In the genomic region with DNA sequence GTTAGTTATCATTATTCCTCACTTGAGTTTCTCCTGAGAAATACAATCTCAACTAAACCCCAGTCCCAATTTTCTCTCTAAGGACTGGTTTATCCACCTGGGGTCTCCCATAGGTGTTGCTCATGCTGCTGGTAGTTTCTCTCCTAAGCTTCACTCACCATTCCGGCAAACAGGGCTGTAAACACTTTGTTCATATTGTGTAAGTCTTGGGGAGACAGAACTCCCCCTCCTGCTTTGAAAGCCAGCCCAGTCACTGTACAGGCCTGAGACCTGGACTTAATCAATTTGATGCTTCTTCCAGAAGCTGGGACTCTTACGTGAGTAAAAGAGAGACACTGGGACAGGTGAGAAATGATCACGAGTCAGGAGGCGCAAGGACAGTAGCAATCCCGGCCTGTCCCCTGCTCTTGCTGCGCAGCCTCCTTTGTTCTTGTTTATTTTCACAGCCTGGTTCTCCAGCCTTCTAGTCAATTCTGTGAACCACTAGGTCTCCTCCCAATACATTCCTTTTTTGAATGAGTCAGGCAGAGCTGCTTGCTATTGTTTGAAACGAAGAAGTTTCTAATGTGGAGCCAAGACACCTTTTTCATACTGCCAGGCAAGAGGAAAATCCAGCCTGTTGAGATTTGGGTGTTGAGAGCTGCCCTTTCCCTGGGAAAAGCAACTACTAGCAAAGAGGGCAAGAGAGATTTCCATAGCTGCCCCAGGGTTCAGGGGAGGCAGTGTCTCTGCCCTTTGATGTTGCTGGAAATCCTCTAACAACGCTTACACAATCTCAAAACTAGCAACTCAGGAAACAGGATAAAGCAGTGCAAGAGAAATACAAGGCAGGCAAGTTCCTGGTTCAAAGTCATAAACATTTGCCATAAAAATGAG, we compare ENCODE assay signal across 8 cellular contexts. TPM values are rescaled to one million over a fixed set of nuclear protein-coding genes. Genes with fewer than 3 reads are reported as not detected.
DNase-seq lines count a peak whose midpoint lies in the region; ATAC-seq and TF ChIP-seq lines count a peak whose summit lies in the region.

No MANE protein-coding gene starts in this region.

- H3K4me3 ChIP-seq in kidney epithelial cell (ENCODE audit: low read depth, low read length) (no peak overlapping the region), skeletal muscle satellite cell (ENCODE audit: low read length) (no peak overlapping the region)

- peaks cover 24% of the 10 kb centered on the region for H3K4me1 ChIP-seq in skeletal muscle satellite cell (ENCODE audit: control insufficient read depth, insufficient read depth, low read length)

- no peak for ATAC-seq in HG03280 (IDR thresholded peaks at IDR 0.05; ENCODE audit: unreplicated experiment)
- ATAC-seq in HG02571 (IDR thresholded peaks at IDR 0.05; ENCODE audit: unreplicated experiment), result no peak

- POLR2A ChIA-PET in MCF 10A (lab: Yijun Ruan, JAX), result interaction anchor here (0.7 to 5.3 kb wide), 14 partner anchors 10 to 1336 kb away, joined by 3 to 63 read pairs (median 3); partner anchors contain the start of genes GDF9, IRF1, KIF3A and SHROOM1

- H3K9me3 Mint-ChIP-seq in HFFc6 (no peaks in the 10 kb centered on the region), MCF 10A (ENCODE audit: unreplicated experiment) (no peaks in the 10 kb centered on the region)

- H3K36me3 ChIP-seq in kidney epithelial cell (ENCODE audit: control insufficient read depth, insufficient read depth, low read length), result no peaks in the 10 kb centered on the region
- no peaks in the 10 kb centered on the region for H3K36me3 ChIP-seq in skeletal muscle satellite cell (ENCODE audit: insufficient read depth, low read length)

- H3K27me3 Mint-ChIP-seq in HFFc6 (ENCODE audit: insufficient read depth) (no peaks in the 10 kb centered on the region), MCF 10A (ENCODE audit: insufficient read depth, unreplicated experiment) (no peaks in the 10 kb centered on the region)

- TF ChIP-seq CTCF in HFFc6 (IDR thresholded peaks at IDR 0.05) (no peak), MCF 10A (IDR thresholded peaks at IDR 0.05; ENCODE audit: unreplicated experiment) (no peak), kidney epithelial cell (IDR thresholded peaks at IDR 0.05; ENCODE audit: insufficient read depth, low read length, poor library complexity, severe bottlenecking) (no peak)

- CTCF ChIA-PET in MCF 10A (lab: Yijun Ruan, JAX), result interaction anchor here (0.5 to 4.5 kb wide), 12 partner anchors 10 to 1582 kb away, joined by 3 to 29 read pairs (median 4); partner anchors contain the start of genes GDF9, SHROOM1 and UQCRQ

- peak overlapping the region; percentile 25 for H3K4me2 ChIP-seq in skeletal muscle satellite cell (ENCODE audit: low read length)

- H3K27ac Mint-ChIP-seq in HFFc6 (peak overlapping the region; percentile 89), MCF 10A (ENCODE audit: low read depth, unreplicated experiment) (peak overlapping the region; percentile 99)

- no TSS peak for BruUV-seq in MCF 10A (replicated peaks; lab: Mats Ljungman, UMichigan)

- DNase-seq in HFFc6 (peak; percentile 67), MCF 10A (ENCODE audit: unreplicated experiment) (peak; percentile 89), kidney epithelial cell (ENCODE audit: low read depth) (peak; percentile 48), superior temporal gyrus (ENCODE audit: extremely low spot score) (no peak), posterior cingulate gyrus (no peak)

- intact Hi-C loops in MCF 10A (cut with micrococcal nuclease), result no loop called here
- intact Hi-C loops in posterior cingulate gyrus (cut with DNase I), result loop anchor here (10.0 kb wide), 1 partner anchor 125 kb away; the partner anchor contains the start of gene AFF4

- H3K9me3 ChIP-seq in skeletal muscle satellite cell (replicated peaks; ENCODE audit: low read length), result no peaks in the 10 kb centered on the region

- H3K36me3 Mint-ChIP-seq in HFFc6 (ENCODE audit: low read depth) (no peaks in the 10 kb centered on the region), MCF 10A (ENCODE audit: insufficient read depth, unreplicated experiment) (no peaks in the 10 kb centered on the region)

- H3K27me3 ChIP-seq in kidney epithelial cell (ENCODE audit: control insufficient read depth, insufficient read depth, low read length) (no peaks in the 10 kb centered on the region), skeletal muscle satellite cell (ENCODE audit: control insufficient read depth, insufficient read depth, low read length) (no peaks in the 10 kb centered on the region)

- peak overlapping the region; percentile 57; the same call in 1 of the 2 replicates for H3K4me3 Mint-ChIP-seq in HFFc6
- H3K4me3 Mint-ChIP-seq in MCF 10A (ENCODE audit: unreplicated experiment), result peak overlapping the region; percentile 19

- peaks cover 38% of the 10 kb centered on the region for H3K4me1 Mint-ChIP-seq in HFFc6 (ENCODE audit: low read depth)
- peaks cover 30% of the 10 kb centered on the region for H3K4me1 Mint-ChIP-seq in MCF 10A (ENCODE audit: insufficient read depth, unreplicated experiment)

- no peak overlapping the region for H3K9ac ChIP-seq in skeletal muscle satellite cell (ENCODE audit: low read depth, low read length)

RNA-seq across cellular contexts. Expression of gene SHROOM1, which starts 9.2 kb away (rescaled TPM):
- 10 to 100 TPM in 1 of 6 experiments, 1 to 10 TPM in 5; 7.8 to 12.2 (median 8.6) TPM for total RNA-seq in HFFc6 (2021; fragmentation: NEBNext Ultra II Directional; extraction: Animal tissue kit (Norgen Biotek cat#: 25700))
- total RNA-seq in MCF 10A (2022) (20.5 and 22.7 TPM in 2 replicates), kidney epithelial cell (6.7 and 9.8 TPM in 2 replicates)
- 2.4 and 20.5 TPM in 2 replicates for total RNA-seq in skeletal muscle satellite cell (2012; rRNA removed)

RNA-seq across cellular contexts. Expression of gene SOWAHA, which starts 26.6 kb away (rescaled TPM):
- total RNA-seq in HFFc6 (2021; fragmentation: NEBNext Ultra II Directional; extraction: Animal tissue kit (Norgen Biotek cat#: 25700)), result not detected
- total RNA-seq in MCF 10A (2022) (not detected in 2 replicates), kidney epithelial cell (0.21 and 0.89 TPM in 2 replicates)
- not detected in 2 replicates for total RNA-seq in skeletal muscle satellite cell (2012; rRNA removed)

RNA-seq across cellular contexts. Expression of gene GDF9, which starts 26.6 kb away (rescaled TPM):
- total RNA-seq in HFFc6 (2021; fragmentation: NEBNext Ultra II Directional; extraction: Animal tissue kit (Norgen Biotek cat#: 25700)), result under 1 TPM in 3 of 6 experiments, not detected in 3; 0.09 to 0.14 (median 0.12) TPM
- 0.51 and 0.79 TPM in 2 replicates for total RNA-seq in MCF 10A (2022)
- total RNA-seq in kidney epithelial cell, result 0.88 and 0.89 TPM in 2 replicates
- total RNA-seq in skeletal muscle satellite cell (2012; rRNA removed), result 0.44 TPM in 1 of 2 replicates, not detected in the other

RNA-seq across cellular contexts. Expression of gene UQCRQ, which starts 26.8 kb away (rescaled TPM):
- 100 to 1,000 TPM; 501 to 678 (median 615) TPM for total RNA-seq in HFFc6 (2021; fragmentation: NEBNext Ultra II Directional; extraction: Animal tissue kit (Norgen Biotek cat#: 25700))
- total RNA-seq in MCF 10A (2022) (974 and 1,181 TPM in 2 replicates), kidney epithelial cell (154 and 197 TPM in 2 replicates)
- 94.3 and 101 TPM in 2 replicates for total RNA-seq in skeletal muscle satellite cell (2012; rRNA removed)

RNA-seq across cellular contexts. Expression of gene LEAP2, which starts 33.8 kb away (rescaled TPM):
- total RNA-seq in HFFc6 (2021; fragmentation: NEBNext Ultra II Directional; extraction: Animal tissue kit (Norgen Biotek cat#: 25700)), result under 1 TPM; 0.09 to 0.51 (median 0.41) TPM
- 2.9 and 3.2 TPM in 2 replicates for total RNA-seq in MCF 10A (2022)
- 0.25 and 0.34 TPM in 2 replicates for total RNA-seq in kidney epithelial cell
- 0.22 and 0.51 TPM in 2 replicates for total RNA-seq in skeletal muscle satellite cell (2012; rRNA removed)

Comparison
In these comparisons a context has a peak if more than half of its experiments do, and no peak if none do; other contexts are left out.
1. DNase-seq: peak in HFFc6 (single experiment), MCF 10A (single experiment) and kidney epithelial cell (single experiment); none in superior temporal gyrus (single experiment) and posterior cingulate gyrus (0 of 10).